ENCODE assay signal across 10 cellular contexts in genomic region chr22:26482171-26482570, GRCh38. TPM values are rescaled to one million over a fixed set of nuclear protein-coding genes. Genes with fewer than 3 reads are reported as not detected.
DNase-seq lines count a peak whose midpoint lies in the region; ATAC-seq and TF ChIP-seq lines count a peak whose summit lies in the region.
"Had no signal": no experiment of that assay in that cellular context is flagged by ENCODE, and none has a peak within 500 bp of the region (broad histone marks: within the 10 kb centered on the region; RNA-seq: fewer than 3 reads in every experiment).

No MANE protein-coding gene starts in this region.

- no peak for DNase-seq in activated naive CD4-positive, alpha-beta T cell treated with anti-CD3 and anti-CD28 coated beads for 36 hours
- DNase-seq in activated naive CD4-positive, alpha-beta T cell (lab: John Stamatoyannopoulos, UW), result no peak
- no peak for DNase-seq in PC-3
- no peak for DNase-seq in stimulated activated effector memory CD8-positive, alpha-beta T cell treated with anti-CD3 and anti-CD28 coated beads, Interleukin-12 subunit alpha, Interleukin-12 subunit beta, amount 100 ng/mL, for 72 hours (ENCODE audit: low spot score in 2 of 2)
- no peak for DNase-seq in posterior cingulate gyrus
- DNase-seq: adrenal gland had no signal

- CTCF ChIA-PET in activated naive CD4-positive, alpha-beta T cell treated with anti-CD3 and anti-CD28 coated beads for 36 hours (lab: Charles Lee), result interaction anchor here (0.6 to 2.3 kb wide), 7 partner anchors 19 to 168 kb away, joined by 3 to 10 read pairs (median 5); no protein-coding TSS in a partner anchor
- CTCF ChIA-PET in PC-3 (lab: Charles Lee), result no interaction called here

- no peaks in the 10 kb centered on the region for H3K9me3 Mint-ChIP-seq in activated naive CD4-positive, alpha-beta T cell treated with anti-CD3 and anti-CD28 coated beads for 36 hours
- H3K9me3 Mint-ChIP-seq in stimulated activated effector memory CD8-positive, alpha-beta T cell treated with anti-CD3 and anti-CD28 coated beads, Interleukin-12 subunit alpha, Interleukin-12 subunit beta, amount 100 ng/mL, for 72 hours, result no peaks in the 10 kb centered on the region

- H3K27ac ChIP-seq in PC-3 (ENCODE audit: low read length), result no peak overlapping the region

- H3K36me3 ChIP-seq in PC-3 (ENCODE audit: low read depth, low read length), result no peaks in the 10 kb centered on the region
- H3K36me3 ChIP-seq in endocrine pancreas (ENCODE audit: control insufficient read depth, insufficient read depth, low read length), result no peaks in the 10 kb centered on the region

- no peaks in the 10 kb centered on the region for H4K20me1 ChIP-seq in PC-3 (ENCODE audit: low read length)

- peaks cover 59% of the 10 kb centered on the region for H3K79me2 ChIP-seq in PC-3 (ENCODE audit: low read length)

- H3K27ac Mint-ChIP-seq in activated naive CD4-positive, alpha-beta T cell treated with anti-CD3 and anti-CD28 coated beads for 36 hours, result peak overlapping the region; percentile 84
- H3K27ac Mint-ChIP-seq in stimulated activated effector memory CD8-positive, alpha-beta T cell treated with anti-CD3 and anti-CD28 coated beads, Interleukin-12 subunit alpha, Interleukin-12 subunit beta, amount 100 ng/mL, for 72 hours, result peak overlapping the region; percentile 98

- intact Hi-C loops in activated naive CD4-positive, alpha-beta T cell treated with anti-CD3 and anti-CD28 coated beads for 36 hours (cut with micrococcal nuclease), result loop anchor here (5.0 kb wide), 1 partner anchor 85 kb away; no protein-coding TSS in a partner anchor
- intact Hi-C loops in PC-3 (cut with micrococcal nuclease) (no loop called here), posterior cingulate gyrus (cut with DNase I) (loop anchor here (2.0 kb wide), 1 partner anchor 31 kb away; the partner anchor contains the start of gene TFIP11)

- peak overlapping the region; percentile 98; the same call in 1 of the 2 replicates for H3K4me2 ChIP-seq in PC-3 (ENCODE audit: low read length)

- no peak overlapping the region for H3K4me3 ChIP-seq in PC-3 (ENCODE audit: low read length)
- peak overlapping the region; percentile 79 for H3K4me3 ChIP-seq in endocrine pancreas (ENCODE audit: control insufficient read depth, insufficient read depth, low read length)

- no TSS peak for BruUV-seq in PC-3 (replicated peaks; lab: Mats Ljungman, UMichigan)

- POLR2A ChIA-PET in PC-3 (lab: Charles Lee; ENCODE audit: unreplicated experiment), result no interaction called here

- no peak for ATAC-seq in PC-3
- no peak for ATAC-seq in stimulated activated effector memory CD8-positive, alpha-beta T cell treated with anti-CD3 and anti-CD28 coated beads, Interleukin-12 subunit alpha, Interleukin-12 subunit beta, amount 100 ng/mL, for 72 hours
- ATAC-seq in HG03175 (IDR thresholded peaks at IDR 0.05; ENCODE audit: unreplicated experiment), result no peak
- no peak for ATAC-seq in GM21447 (IDR thresholded peaks at IDR 0.05; ENCODE audit: unreplicated experiment)
- ATAC-seq: left lobe of liver had no signal

- no peaks in the 10 kb centered on the region for H3K27me3 Mint-ChIP-seq in activated naive CD4-positive, alpha-beta T cell treated with anti-CD3 and anti-CD28 coated beads for 36 hours (ENCODE audit: low read depth)

- H3K9me2 ChIP-seq in PC-3 (replicated peaks; ENCODE audit: low read length), result no peaks in the 10 kb centered on the region

- no peak overlapping the region for H2AFZ ChIP-seq in PC-3 (ENCODE audit: low read length)

- peak overlapping the region; percentile 82 for H3K4me3 Mint-ChIP-seq in activated naive CD4-positive, alpha-beta T cell treated with anti-CD3 and anti-CD28 coated beads for 36 hours
- peak overlapping the region; percentile 96 for H3K4me3 Mint-ChIP-seq in stimulated activated effector memory CD8-positive, alpha-beta T cell treated with anti-CD3 and anti-CD28 coated beads, Interleukin-12 subunit alpha, Interleukin-12 subunit beta, amount 100 ng/mL, for 72 hours

- H3K36me3 Mint-ChIP-seq in activated naive CD4-positive, alpha-beta T cell treated with anti-CD3 and anti-CD28 coated beads for 36 hours (ENCODE audit: low read depth), result peaks cover 25% of the 10 kb centered on the region
- peaks cover 54% of the 10 kb centered on the region for H3K36me3 Mint-ChIP-seq in stimulated activated effector memory CD8-positive, alpha-beta T cell treated with anti-CD3 and anti-CD28 coated beads, Interleukin-12 subunit alpha, Interleukin-12 subunit beta, amount 100 ng/mL, for 72 hours

- peaks cover 24% of the 10 kb centered on the region for H3K4me1 ChIP-seq in PC-3 (ENCODE audit: insufficient read depth, low read length)
- peaks cover 16% of the 10 kb centered on the region for H3K4me1 ChIP-seq in endocrine pancreas (ENCODE audit: control insufficient read depth, insufficient read depth, low read length)

- H3K9me3 ChIP-seq in PC-3 (ENCODE audit: low read length), result no peaks in the 10 kb centered on the region
- no peaks in the 10 kb centered on the region for H3K9me3 ChIP-seq in endocrine pancreas (ENCODE audit: control insufficient read depth, low read length)
- H3K9me3 ChIP-seq: adrenal gland had no signal

- no peak for TF ChIP-seq CTCF in PC-3 (conservative IDR thresholded peaks at IDR 0.05; ENCODE audit: low read depth, low read length)

- H3F3A ChIP-seq in PC-3 (ENCODE audit: low read length, unreplicated experiment), result no peaks in the 10 kb centered on the region

- H3K9ac ChIP-seq in PC-3 (ENCODE audit: low read length), result no peak overlapping the region
- H3K9ac ChIP-seq in endocrine pancreas (ENCODE audit: control insufficient read depth, insufficient read depth, low read length), result no peak overlapping the region

- peaks cover 69% of the 10 kb centered on the region for H3K4me1 Mint-ChIP-seq in activated naive CD4-positive, alpha-beta T cell treated with anti-CD3 and anti-CD28 coated beads for 36 hours (ENCODE audit: low read depth)
- peaks cover 79% of the 10 kb centered on the region for H3K4me1 Mint-ChIP-seq in stimulated activated effector memory CD8-positive, alpha-beta T cell treated with anti-CD3 and anti-CD28 coated beads, Interleukin-12 subunit alpha, Interleukin-12 subunit beta, amount 100 ng/mL, for 72 hours

- H3K27me3 ChIP-seq in PC-3 (ENCODE audit: low read length) (no peaks in the 10 kb centered on the region), endocrine pancreas (ENCODE audit: control insufficient read depth, insufficient read depth, low read length) (no peaks in the 10 kb centered on the region)
- H3K27me3 ChIP-seq: adrenal gland had no signal

RNA-seq across cellular contexts. Expression of gene HPS4, which starts 1.4 kb away (rescaled TPM):
- total RNA-seq in activated naive CD4-positive, alpha-beta T cell treated with anti-CD3 and anti-CD28 coated beads for 36 hours, result 10 to 100 TPM; 48.0 to 51.5 TPM
- total RNA-seq in PC-3 (2014; rRNA removed), result 15.9 and 19.9 TPM in 2 replicates

RNA-seq across cellular contexts. Expression of gene SRRD, which starts 1.5 kb away (rescaled TPM):
- total RNA-seq in activated naive CD4-positive, alpha-beta T cell treated with anti-CD3 and anti-CD28 coated beads for 36 hours, result 10 to 100 TPM; 20.8 to 21.6 TPM
- total RNA-seq in PC-3 (2014; rRNA removed), result 17.6 and 21.1 TPM in 2 replicates

RNA-seq across cellular contexts. Expression of gene TFIP11, which starts 30.1 kb away (rescaled TPM):
- 10 to 100 TPM; 33.3 to 34.4 TPM for total RNA-seq in activated naive CD4-positive, alpha-beta T cell treated with anti-CD3 and anti-CD28 coated beads for 36 hours
- total RNA-seq in PC-3 (2014; rRNA removed), result 22.4 and 33.5 TPM in 2 replicates

RNA-seq across cellular contexts. Expression of gene ASPHD2, which starts 53.1 kb away (rescaled TPM):
- total RNA-seq in activated naive CD4-positive, alpha-beta T cell treated with anti-CD3 and anti-CD28 coated beads for 36 hours, result 1 to 10 TPM; 4.4 to 4.7 TPM
- total RNA-seq in PC-3 (2014; rRNA removed), result 2.1 and 2.4 TPM in 2 replicates
